In genomic region chr11:117722074-117722473, GRCh38 we compare ENCODE assay signal across 18 cellular contexts.
DNase-seq lines count a peak whose midpoint lies in the region; ATAC-seq, FAIRE-seq and TF ChIP-seq lines count a peak whose summit lies in the region.
"Had no signal": no experiment of that assay in that cellular context is flagged by ENCODE, and none has a peak within 500 bp of the region (broad histone marks: within the 10 kb centered on the region; RNA-seq: fewer than 3 reads in every experiment).

No MANE protein-coding gene starts in this region.

- H3K27me3 ChIP-seq in GM23338 (ENCODE audit: insufficient read depth) = peaks cover 14% of the 10 kb centered on the region

- H3K36me3 ChIP-seq in GM23338 (ENCODE audit: insufficient read depth) = no peaks in the 10 kb centered on the region

- H3F3A ChIP-seq in GM23338 (replicated peaks; ENCODE audit: low read depth) = no peaks in the 10 kb centered on the region

- H3K4me3 Mint-ChIP-seq in GM23338 (no peak overlapping the region), nephron progenitor cell (peak overlapping the region; percentile 3)
- H3K4me3 Mint-ChIP-seq: CD14-positive monocyte, H9 had no signal

- H3K27ac ChIP-seq in GM23338 (ENCODE audit: low read depth) = no peak overlapping the region

- H2AFZ ChIP-seq in GM23338 = no peak overlapping the region

- DNase-seq in GM23338 (ENCODE audit: low spot score) = no peak
- peak; percentile 25 for DNase-seq in OCI-M1 (lab: John Stamatoyannopoulos, UW)
- DNase-seq in fibroblast of the aortic adventitia (ENCODE audit: low read depth) = peak; percentile 11
- DNase-seq in nephron progenitor cell = no peak
- no peak for DNase-seq in NCI-H2196 (lab: John Stamatoyannopoulos, UW; ENCODE audit: unreplicated experiment)
- no peak for DNase-seq in pons (ENCODE audit: low spot score)
- DNase-seq in NCI-H82 (lab: John Stamatoyannopoulos, UW) = no peak
- DNase-seq in GM12891 (ENCODE audit: insufficient read length, low spot score) = no peak
- DNase-seq: Caco-2, DMS53, H9, IMR-90, NCI-H1417, NCI-H2029 treated with DMSO at 0.1 percent for 48 hours, NCI-H524 treated with DMSO at 0.1 percent for 48 hours, PC-3 had no signal

- TF ChIP-seq POLR2A in GM12891 (IDR thresholded peaks at IDR 0.05; ENCODE audit: low read depth, low read length) = no peak

- H3K79me2 ChIP-seq in GM23338 (replicated peaks; ENCODE audit: insufficient read depth) = no peaks in the 10 kb centered on the region

- no peak for TF ChIP-seq CTCF in GM23338 (conservative IDR thresholded peaks at IDR 0.05; ENCODE audit: low read depth in 2 of 2)
- no peak for TF ChIP-seq CTCF in fibroblast of the aortic adventitia (IDR thresholded peaks at IDR 0.05; ENCODE audit: insufficient read depth, low read length)
- no peak for TF ChIP-seq CTCF in nephron progenitor cell (IDR thresholded peaks at IDR 0.05)

- H3K27me3 Mint-ChIP-seq in GM23338 (ENCODE audit: insufficient read depth, low read depth, poor library complexity) = peaks cover 17% of the 10 kb centered on the region
- H3K27me3 Mint-ChIP-seq in nephron progenitor cell (ENCODE audit: low read depth, poor library complexity) = peaks cover 76% of the 10 kb centered on the region

- no peaks in the 10 kb centered on the region for H3K9me3 Mint-ChIP-seq in GM23338
- no peaks in the 10 kb centered on the region for H3K9me3 Mint-ChIP-seq in nephron progenitor cell
- H3K9me3 Mint-ChIP-seq: H9 had no signal

- peaks cover 59% of the 10 kb centered on the region for H3K4me1 Mint-ChIP-seq in GM23338
- peaks cover 72% of the 10 kb centered on the region for H3K4me1 Mint-ChIP-seq in nephron progenitor cell
- H3K4me1 Mint-ChIP-seq: CD14-positive monocyte had no signal

- H3K9me2 ChIP-seq in GM23338 (ENCODE audit: insufficient read depth) = no peaks in the 10 kb centered on the region

- H4K20me1 ChIP-seq in GM23338 (replicated peaks; ENCODE audit: insufficient read depth) = no peaks in the 10 kb centered on the region

- no peaks in the 10 kb centered on the region for H3K36me3 Mint-ChIP-seq in GM23338 (ENCODE audit: low read depth)
- H3K36me3 Mint-ChIP-seq in nephron progenitor cell (ENCODE audit: low read depth) = no peaks in the 10 kb centered on the region
- H3K36me3 Mint-ChIP-seq: CD14-positive monocyte had no signal

- no peak for FAIRE-seq in GM12891 (lab: Jason Lieb, UNC)
- FAIRE-seq: GM18507 had no signal

- H3K4me3 ChIP-seq in GM23338 (no peak overlapping the region), fibroblast of the aortic adventitia (ENCODE audit: low read depth, low read length) (no peak overlapping the region)

- H3K27ac Mint-ChIP-seq in GM23338 = no peak overlapping the region
- no peak overlapping the region for H3K27ac Mint-ChIP-seq in nephron progenitor cell
- H3K27ac Mint-ChIP-seq: CD14-positive monocyte, H9 had no signal

- H3K4me2 ChIP-seq in GM23338 = peak overlapping the region; percentile 64

- ATAC-seq in GM23338 = no peak
- ATAC-seq: PC-3 had no signal

- peaks cover 49% of the 10 kb centered on the region for H3K4me1 ChIP-seq in GM23338 (ENCODE audit: insufficient read depth)

TF ChIP-seq in GM23338, 12 proteins besides CTCF, POLR2A, EP300 and RAD21 (continues in another document):
- TF ChIP-seq NANOG (IDR thresholded peaks at IDR 0.05; ENCODE audit: borderline replicate concordance) = no peak
- TF ChIP-seq EZH2phosphoT487 (IDR thresholded peaks at IDR 0.05; ENCODE audit: unreplicated experiment) = no peak
- no peak for TF ChIP-seq JUNB (IDR thresholded peaks at IDR 0.05; ENCODE audit: unreplicated experiment)

TF ChIP-seq in GM12891, 5 proteins besides CTCF, POLR2A, EP300 and RAD21:
- TF ChIP-seq SPI1 (IDR thresholded peaks at IDR 0.05; ENCODE audit: low read depth, low read length) (no peak), TAF1 (IDR thresholded peaks at IDR 0.05; ENCODE audit: low read depth, low read length) (no peak), POLR2AphosphoS5 (IDR thresholded peaks at IDR 0.05; ENCODE audit: low read depth, low read length) (no peak), PAX5 (IDR thresholded peaks at IDR 0.05; ENCODE audit: insufficient read depth, low read length, severe bottlenecking) (no peak), POU2F2 (IDR thresholded peaks at IDR 0.05; ENCODE audit: low read depth, low read length) (no peak)

Comparison
In these comparisons a context has a peak if more than half of its experiments do, and no peak if none do; other contexts are left out.
1. DNase-seq: peak in OCI-M1 (single experiment) and fibroblast of the aortic adventitia (single experiment); none in GM23338 (single experiment), nephron progenitor cell (single experiment), NCI-H2196 (single experiment), pons (single experiment), NCI-H82 (single experiment) and GM12891 (single experiment).